ENCODE assay signal across 12 cellular contexts in genomic region chr1:6800728-6801127, GRCh38. TPM values are rescaled to one million over a fixed set of nuclear protein-coding genes. Genes with fewer than 3 reads are reported as not detected.
DNase-seq lines count a peak whose midpoint lies in the region; ATAC-seq, FAIRE-seq and TF ChIP-seq lines count a peak whose summit lies in the region.
"Had no signal": no experiment of that assay in that cellular context is flagged by ENCODE, and none has a peak within 500 bp of the region (broad histone marks: within the 10 kb centered on the region; RNA-seq: fewer than 3 reads in every experiment).

No MANE protein-coding gene starts in this region.

- H3K23ac ChIP-seq in IMR-90 (ENCODE audit: low read depth, low read length) = peak overlapping the region; percentile 43; the same call in 1 of the 2 replicates

- H3K56ac ChIP-seq in IMR-90 (ENCODE audit: extremely low read depth, insufficient read depth, low read length) = 0 out of 2 replicates have a peak overlapping the region, but pooled peaks have one; percentile 55

- no peak for TF ChIP-seq CTCF in A549 (IDR thresholded peaks at IDR 0.05)
- no peak for TF ChIP-seq CTCF in IMR-90 (conservative IDR thresholded peaks at IDR 0.05; ENCODE audit: low read depth, low read length)
- no peak for TF ChIP-seq CTCF in choroid plexus epithelial cell (conservative IDR thresholded peaks at IDR 0.05; ENCODE audit: low read depth, low read length)
- TF ChIP-seq CTCF in mesothelial cell of epicardium (IDR thresholded peaks at IDR 0.05; ENCODE audit: unreplicated experiment) = no peak

- peak overlapping the region; percentile 83 for H2BK5ac ChIP-seq in IMR-90 (ENCODE audit: low read depth, low read length, poor library complexity, severe bottlenecking)

- peak overlapping the region; percentile 72 for H3K9ac ChIP-seq in IMR-90 (ENCODE audit: low read depth, low read length)

- H3K27me3 ChIP-seq in IMR-90 (ENCODE audit: control insufficient read depth, insufficient read depth, low read length) = no peaks in the 10 kb centered on the region
- H3K27me3 ChIP-seq: BE2C had no signal

- peak overlapping the region; percentile 84 for H3K27ac Mint-ChIP-seq in mesothelial cell of epicardium
- H3K27ac Mint-ChIP-seq: activated CD8-positive, alpha-beta T cell treated with anti-CD3 and anti-CD28 coated beads for 36 hours had no signal

- H3K4me1 ChIP-seq in A549 (peaks cover 69% of the 10 kb centered on the region), IMR-90 (ENCODE audit: control insufficient read depth, insufficient read depth, low read length) (peaks cover 39% of the 10 kb centered on the region)
- H3K4me1 ChIP-seq: BE2C had no signal

- DNase-seq in A549 (ENCODE audit: low read depth in 1 of 2, low spot score in 1 of 2) (peak in 1 of 2 experiments; percentile 20), IMR-90 (peak; percentile 84), choroid plexus epithelial cell (ENCODE audit: low read depth) (peak; percentile 68), mesothelial cell of epicardium (ENCODE audit: low spot score in 2 of 2, unreplicated experiment in 2 of 2) (no peak), OCI-M2 (lab: John Stamatoyannopoulos, UW; ENCODE audit: unreplicated experiment) (no peak), NK-92 (lab: John Stamatoyannopoulos, UW; ENCODE audit: unreplicated experiment) (no peak)
- no peak for DNase-seq in activated CD4-positive, alpha-beta T cell treated with anti-CD3 and anti-CD28 coated beads for 1 hour
- no peak for DNase-seq in stimulated activated naive CD4-positive, alpha-beta T cell treated with Interleukin-2 at 50 U/mL for 16 hours (lab: John Stamatoyannopoulos, UW)
- DNase-seq: activated CD8-positive, alpha-beta T cell treated with anti-CD3 and anti-CD28 coated beads for 36 hours; BE2C; NCI-H524 treated with DMSO at 0.1 percent for 48 hours; stimulated activated CD4-positive, alpha-beta T cell treated with anti-CD3 and anti-CD28 coated beads, Interleukin-2, amount 100 ng/mL, for 24 hours had no signal

- H3K9me3 ChIP-seq in A549 = no peaks in the 10 kb centered on the region
- no peaks in the 10 kb centered on the region for H3K9me3 ChIP-seq in IMR-90 (ENCODE audit: control insufficient read depth, insufficient read depth, low read length)
- H3K9me3 ChIP-seq: BE2C had no signal

- H3K79me1 ChIP-seq in IMR-90 (ENCODE audit: low read depth in 1 of 2, low read length in 2 of 2) = peaks cover 20 to 70% of the 10 kb centered on the region in 2 experiments

- no peak overlapping the region for H2AFZ ChIP-seq in IMR-90 (replicated peaks; ENCODE audit: low read length, poor library complexity)

- H2BK120ac ChIP-seq in IMR-90 (ENCODE audit: low read depth, low read length) = peak overlapping the region; percentile 78; the same call in 1 of the 2 replicates

- H3K4me1 Mint-ChIP-seq in mesothelial cell of epicardium = peaks cover 28% of the 10 kb centered on the region

- no peak for TF ChIP-seq EP300 in A549 (IDR thresholded peaks at IDR 0.05)

- peak overlapping the region; percentile 95; the same call in 1 of the 2 replicates for H4K5ac ChIP-seq in IMR-90 (ENCODE audit: low read depth, low read length)

- H3K36me3 ChIP-seq in IMR-90 (ENCODE audit: control insufficient read depth, insufficient read depth, low read length) = no peaks in the 10 kb centered on the region; the same call in 1 of the 2 replicates
- H3K36me3 ChIP-seq: BE2C had no signal

- peak overlapping the region; percentile 77; the same call in 1 of the 2 replicates for H2BK20ac ChIP-seq in IMR-90 (ENCODE audit: low read depth, low read length)

- peak overlapping the region; percentile 65; the same call in 1 of the 2 replicates for H3K14ac ChIP-seq in IMR-90 (replicated peaks; ENCODE audit: low read depth, low read length)

- no peak overlapping the region for H3K4me3 ChIP-seq in A549
- no peak overlapping the region for H3K4me3 ChIP-seq in IMR-90 (ENCODE audit: insufficient read depth, low read depth, low read length)
- H3K4me3 ChIP-seq in choroid plexus epithelial cell (ENCODE audit: low read depth, low read length) = no peak overlapping the region

- in situ Hi-C loops in IMR-90 (cut with MboI; ENCODE audit: low sequenced_read_pairs) = loop anchor here (10.0 kb wide), 1 partner anchor 844 kb away; no protein-coding TSS in a partner anchor

- POLR2A ChIA-PET in A549 (lab: Yijun Ruan, JAX) (interaction anchor here (1.8 kb wide), 1 partner anchor 16 kb away, joined by 10 read pairs; the partner anchor contains the start of gene CAMTA1), IMR-90 (lab: Charles Lee; ENCODE audit: unreplicated experiment) (interaction anchor here (0.8 kb wide), 1 partner anchor 87 kb away, joined by 3 read pairs; no protein-coding TSS in a partner anchor)

- H2AK9ac ChIP-seq in IMR-90 (replicated peaks; ENCODE audit: low read depth, low read length, poor library complexity) = no peak overlapping the region

- no peak overlapping the region for H3K4me3 Mint-ChIP-seq in mesothelial cell of epicardium
- H3K4me3 Mint-ChIP-seq: activated CD8-positive, alpha-beta T cell treated with anti-CD3 and anti-CD28 coated beads for 36 hours had no signal

- no peaks in the 10 kb centered on the region for H3K36me3 Mint-ChIP-seq in mesothelial cell of epicardium

- TF ChIP-seq RAD21 in A549 (conservative IDR thresholded peaks at IDR 0.05 in 1 of 2, IDR thresholded peaks at IDR 0.05 in 1 of 2) (no peak), IMR-90 (IDR thresholded peaks at IDR 0.05; ENCODE audit: low read length) (no peak)

- H2AK5ac ChIP-seq in IMR-90 (ENCODE audit: low read depth, low read length) = no peak overlapping the region

- H4K91ac ChIP-seq in IMR-90 (ENCODE audit: insufficient read depth, low read depth, low read length) = peak overlapping the region; percentile 74

- no peaks in the 10 kb centered on the region for H3K9me3 Mint-ChIP-seq in mesothelial cell of epicardium
- H3K9me3 Mint-ChIP-seq: activated CD8-positive, alpha-beta T cell treated with anti-CD3 and anti-CD28 coated beads for 36 hours had no signal

- intact Hi-C loops in IMR-90 (cut with micrococcal nuclease) = loop anchor here (5.0 kb wide), 1 partner anchor 72 kb away; no protein-coding TSS in a partner anchor

- CTCF ChIA-PET in A549 (lab: Yijun Ruan, JAX) = interaction anchor here (0.7 to 1.9 kb wide), 6 partner anchors 12 to 952 kb away, joined by 3 to 4 read pairs (median 4); no protein-coding TSS in a partner anchor
- CTCF ChIA-PET in IMR-90 (lab: Yijun Ruan, JAX) = interaction anchor here (0.5 to 1.3 kb wide), 5 partner anchors 10 to 464 kb away, joined by 3 to 4 read pairs (median 3); partner anchors contain the start of gene CAMTA1

- no peaks in the 10 kb centered on the region for H3K27me3 Mint-ChIP-seq in mesothelial cell of epicardium (ENCODE audit: low read depth)
- H3K27me3 Mint-ChIP-seq: activated CD8-positive, alpha-beta T cell treated with anti-CD3 and anti-CD28 coated beads for 36 hours had no signal

- peak overlapping the region; percentile 95 for H3K18ac ChIP-seq in IMR-90 (ENCODE audit: low read depth, low read length)

- dilution Hi-C loops in IMR-90 (cut with HindIII; ENCODE audit: low sequenced_read_pairs, unreplicated experiment) = no loop called here

- BruUV-seq in IMR-90 (replicated peaks; lab: Mats Ljungman, UMichigan) = no TSS peak

- H3K27ac ChIP-seq in A549 (peak overlapping the region; percentile 39 to 77; a peak in 5 of 6 replicates), IMR-90 (ENCODE audit: insufficient read depth, low read length) (peak overlapping the region; percentile 99)

- TF ChIP-seq POLR2A in A549 (IDR thresholded peaks at IDR 0.05; ENCODE audit: low read length) = no peak
- no peak for TF ChIP-seq POLR2A in IMR-90 (IDR thresholded peaks at IDR 0.05; ENCODE audit: low read depth, low read length)

- H3K4ac ChIP-seq in IMR-90 (ENCODE audit: low read depth, low read length) = peak overlapping the region; percentile 90; the same call in 1 of the 2 replicates

- peaks cover 17% of the 10 kb centered on the region for H3K9me1 ChIP-seq in IMR-90 (ENCODE audit: insufficient read depth, low read length)

- peak overlapping the region; percentile 45; the same call in 1 of the 3 replicates for H2BK15ac ChIP-seq in IMR-90 (ENCODE audit: low read depth, low read length)

- no peak for ATAC-seq in A549
- peak; percentile 51 for ATAC-seq in IMR-90 (ENCODE audit: low read depth)
- ATAC-seq: activated CD8-positive, alpha-beta T cell treated with anti-CD3 and anti-CD28 coated beads for 36 hours had no signal

- 0 out of 2 replicates have a peak, but pooled peaks cover 5% of the 10 kb centered on the region for H4K20me1 ChIP-seq in IMR-90 (ENCODE audit: insufficient read depth, low read length)

- H4K8ac ChIP-seq in IMR-90 (ENCODE audit: low read depth in 2 of 2, low read length in 2 of 2) = peak overlapping the region; percentile 72 to 79

- H3K4me2 ChIP-seq in A549 (peak overlapping the region; percentile 46), IMR-90 (ENCODE audit: low read depth, low read length) (peak overlapping the region; percentile 95)

- FAIRE-seq in A549 (lab: Jason Lieb, UNC) = no peak

- 20% methylated on average over 4 of the region's 4 CpGs for WGBS in A549 (ENCODE audit: missing lambda C conversion rate)
- WGBS in IMR-90 (ENCODE audit: extremely low coverage in 2 of 2, insufficient read length in 1 of 2), 2 experiments = no CpG with 5 or more reads among the region's 4 CpGs

TF ChIP-seq in A549, 52 proteins besides CTCF, POLR2A, EP300 and RAD21 (continues in another document):
- TF ChIP-seq GATA3 (IDR thresholded peaks at IDR 0.05; ENCODE audit: borderline replicate concordance) = peak; percentile 78
- no peak for TF ChIP-seq RCOR1 (IDR thresholded peaks at IDR 0.05; ENCODE audit: low read depth, low read length)
- TF ChIP-seq JUN (IDR thresholded peaks at IDR 0.05) = no peak
- 0 out of 4 replicates have a peak, but pooled peaks of 1 of the 2 experiments have one; percentile 15 for TF ChIP-seq CEBPB (IDR thresholded peaks at IDR 0.05)
- no peak for TF ChIP-seq JUNB (IDR thresholded peaks at IDR 0.05)

TF ChIP-seq in IMR-90, 13 proteins besides CTCF, POLR2A, EP300 and RAD21:
- no peak for TF ChIP-seq NFE2L2 (IDR thresholded peaks at IDR 0.05; ENCODE audit: low read depth, low read length)
- peak; percentile 55; the same call in 1 of the 2 replicates for TF ChIP-seq FOS (IDR thresholded peaks at IDR 0.05; ENCODE audit: low read depth, low read length)
- TF ChIP-seq CEBPB (IDR thresholded peaks at IDR 0.05; ENCODE audit: low read depth, low read length) = peak; percentile 84

RNA-seq across cellular contexts. Expression of gene CAMTA1, which starts 15.5 kb away (rescaled TPM):
- polyA plus RNA-seq in A549 (2011; rRNA removed) (48.7 and 58.8 TPM in 2 replicates), A549 (2017; fragmentation: RNase III; extraction: RNeasy Plus Mini Kit Qiagen cat#74134 plus additional on column Dnase treatment) (63.3 to 75.0 TPM (median 73.5 TPM) in 3 replicates), IMR-90 (2012; rRNA removed) (52.0 and 74.3 TPM in 2 replicates)
- 35.4 and 46.5 TPM in 2 replicates for polyA plus RNA-seq in A549 (2012; cell fraction: cytosol; rRNA removed)
- polyA plus RNA-seq in A549 (2012; cell fraction: nucleus; rRNA removed) = 9.4 and 22.1 TPM in 2 replicates
- 18.6 and 19.8 TPM in 2 replicates for polyA minus RNA-seq in A549 (2011; rRNA and poly(A)+ RNA removed)
- total RNA-seq in IMR-90 (2012; rRNA removed) (35.5 and 65.3 TPM in 2 replicates), mesothelial cell of epicardium (70.4 to 78.3 TPM (median 71.4 TPM) in 3 replicates)
- 41.7 and 81.6 TPM in 2 replicates for polyA plus RNA-seq in IMR-90 (2012; cell fraction: cytosol; rRNA removed)
- polyA plus RNA-seq in IMR-90 (2012; cell fraction: nucleus; rRNA removed; ENCODE audit: low replicate concordance) = 8.2 and 38.2 TPM in 2 replicates

Comparison
In these comparisons a context has a peak if more than half of its experiments do, and no peak if none do; other contexts are left out.
1. DNase-seq: peak in IMR-90 (single experiment) and choroid plexus epithelial cell (single experiment); none in mesothelial cell of epicardium (0 of 2), activated CD4-positive, alpha-beta T cell treated with anti-CD3 and anti-CD28 coated beads for 1 hour (single experiment), OCI-M2 (single experiment), stimulated activated naive CD4-positive, alpha-beta T cell treated with Interleukin-2 at 50 U/mL for 16 hours (single experiment) and NK-92 (single experiment).